ENCODE assay signal across 14 cellular contexts in the genomic region with DNA sequence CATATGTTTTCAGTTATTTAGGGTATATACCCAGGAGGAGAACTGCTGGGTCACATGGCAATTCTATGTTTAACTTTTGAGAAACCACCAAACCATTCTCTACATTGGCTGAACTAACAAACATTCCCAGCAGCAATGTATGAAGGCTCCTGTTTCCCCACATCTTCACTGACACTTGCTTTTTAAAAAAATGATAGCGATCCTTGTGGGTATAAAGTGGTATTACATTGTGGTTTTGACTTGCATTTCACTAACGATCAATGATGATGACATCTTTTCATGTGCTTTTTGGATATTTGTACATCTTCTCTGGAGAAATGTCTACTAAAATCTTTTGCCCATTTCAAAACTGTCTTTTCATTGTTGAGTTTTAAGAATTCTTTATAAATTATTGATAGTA. TPM values are rescaled to one million over a fixed set of nuclear protein-coding genes. Genes with fewer than 3 reads are reported as not detected.
DNase-seq lines count a peak whose midpoint lies in the region; ATAC-seq and TF ChIP-seq lines count a peak whose summit lies in the region.
"Had no signal": no experiment of that assay in that cellular context is flagged by ENCODE, and none has a peak within 500 bp of the region (broad histone marks: within the 10 kb centered on the region; RNA-seq: fewer than 3 reads in every experiment).

No MANE protein-coding gene starts in this region.

- no peak overlapping the region for H3K4me3 Mint-ChIP-seq in activated naive CD4-positive, alpha-beta T cell treated with anti-CD3 and anti-CD28 coated beads for 36 hours
- H3K4me3 Mint-ChIP-seq: activated T-cell treated with anti-CD3 and anti-CD28 coated beads, Interleukin-2, amount 50 U/mL, for 4 hours; central memory CD8-positive, alpha-beta T cell; stimulated activated memory B cell treated with anti-CD40 and anti-IgM and Interleukin-4, amounts not matched to agents 10 μg/mL and 1 μg/mL and 100 μg/mL, for 72 hours had no signal

- H3K27ac Mint-ChIP-seq in activated naive CD4-positive, alpha-beta T cell treated with anti-CD3 and anti-CD28 coated beads for 36 hours: peak overlapping the region; percentile 37
- H3K27ac Mint-ChIP-seq: stimulated activated memory B cell treated with anti-CD40 and anti-IgM and Interleukin-4, amounts not matched to agents 10 μg/mL and 1 μg/mL and 100 μg/mL, for 72 hours had no signal

- no peak overlapping the region for H3K27ac ChIP-seq in upper lobe of right lung

- H3K4me3 ChIP-seq in choroid plexus epithelial cell (ENCODE audit: low read depth, low read length): no peak overlapping the region
- no peak overlapping the region for H3K4me3 ChIP-seq in upper lobe of right lung

- H3K27me3 Mint-ChIP-seq in activated naive CD4-positive, alpha-beta T cell treated with anti-CD3 and anti-CD28 coated beads for 36 hours (ENCODE audit: low read depth): no peaks in the 10 kb centered on the region
- H3K27me3 Mint-ChIP-seq: central memory CD8-positive, alpha-beta T cell; stimulated activated memory B cell treated with anti-CD40 and anti-IgM and Interleukin-4, amounts not matched to agents 10 μg/mL and 1 μg/mL and 100 μg/mL, for 72 hours had no signal

- H3K27me3 ChIP-seq in upper lobe of right lung: no peaks in the 10 kb centered on the region

- no peak for DNase-seq in activated naive CD4-positive, alpha-beta T cell treated with anti-CD3 and anti-CD28 coated beads for 36 hours
- DNase-seq in activated naive CD4-positive, alpha-beta T cell treated with Interleukin-2 at 50 U/mL for 16 hours: no peak
- DNase-seq in NOMO-1 (lab: John Stamatoyannopoulos, UW; ENCODE audit: unreplicated experiment in 2 of 2): peak; percentile 25 to 67
- peak; percentile 17 for DNase-seq in choroid plexus epithelial cell (ENCODE audit: low read depth)
- DNase-seq in upper lobe of right lung: no peak
- no peak for DNase-seq in HuH-7 (ENCODE audit: low spot score)
- DNase-seq: activated T-cell treated with anti-CD3 and anti-CD28 coated beads, Interleukin-2, amount 50 U/mL, for 4 hours; NCI-H1436 treated with DMSO at 0.1 percent for 48 hours; NK-92 treated with Interleukin-12 subunit alpha and Interleukin-12 subunit beta, amount 100 ng/mL, for 24 hours; occipital lobe had no signal

- no peaks in the 10 kb centered on the region for H3K9me3 Mint-ChIP-seq in activated naive CD4-positive, alpha-beta T cell treated with anti-CD3 and anti-CD28 coated beads for 36 hours
- H3K9me3 Mint-ChIP-seq: activated T-cell treated with anti-CD3 and anti-CD28 coated beads, Interleukin-2, amount 50 U/mL, for 4 hours; central memory CD8-positive, alpha-beta T cell; stimulated activated memory B cell treated with anti-CD40 and anti-IgM and Interleukin-4, amounts not matched to agents 10 μg/mL and 1 μg/mL and 100 μg/mL, for 72 hours had no signal

- H3K9me3 ChIP-seq in upper lobe of right lung: no peaks in the 10 kb centered on the region

- peaks cover 20% of the 10 kb centered on the region for H3K36me3 Mint-ChIP-seq in activated naive CD4-positive, alpha-beta T cell treated with anti-CD3 and anti-CD28 coated beads for 36 hours (ENCODE audit: low read depth)

- peak; percentile 54 for ATAC-seq in upper lobe of right lung
- ATAC-seq in GM18867 (IDR thresholded peaks at IDR 0.05; ENCODE audit: unreplicated experiment): no peak
- ATAC-seq in esophagus mucosa: no peak
- ATAC-seq: activated T-cell treated with anti-CD3 and anti-CD28 coated beads, Interleukin-2, amount 50 U/mL, for 4 hours; stimulated activated memory B cell treated with anti-CD40 and anti-IgM and Interleukin-4, amounts not matched to agents 10 μg/mL and 1 μg/mL and 100 μg/mL, for 72 hours had no signal

- CTCF ChIA-PET in activated naive CD4-positive, alpha-beta T cell treated with anti-CD3 and anti-CD28 coated beads for 36 hours (lab: Charles Lee): interaction anchor here (0.5 to 1.1 kb wide), 5 partner anchors 15 to 194 kb away, joined by 3 to 5 read pairs (median 3); no protein-coding TSS in a partner anchor

- TF ChIP-seq CTCF in choroid plexus epithelial cell (conservative IDR thresholded peaks at IDR 0.05; ENCODE audit: low read depth, low read length): no peak
- TF ChIP-seq CTCF in upper lobe of right lung (IDR thresholded peaks at IDR 0.05): peak; percentile 44

- H3K4me1 ChIP-seq in upper lobe of right lung: no peaks in the 10 kb centered on the region

- peaks cover 17% of the 10 kb centered on the region for H3K36me3 ChIP-seq in upper lobe of right lung

- intact Hi-C loops in activated naive CD4-positive, alpha-beta T cell treated with anti-CD3 and anti-CD28 coated beads for 36 hours (cut with micrococcal nuclease): loop anchor here (10.0 kb wide), 1 partner anchor 400 kb away; no protein-coding TSS in a partner anchor
- intact Hi-C loops in upper lobe of right lung (cut with DNase I): no loop called here

- H3K4me1 Mint-ChIP-seq in activated naive CD4-positive, alpha-beta T cell treated with anti-CD3 and anti-CD28 coated beads for 36 hours (ENCODE audit: low read depth): peaks cover 34% of the 10 kb centered on the region
- H3K4me1 Mint-ChIP-seq: central memory CD8-positive, alpha-beta T cell had no signal

RNA-seq across cellular contexts. Expression of a gene that starts 51.2 kb away (rescaled TPM):
- 100 to 1,000 TPM; 127 to 128 TPM for total RNA-seq in activated naive CD4-positive, alpha-beta T cell treated with anti-CD3 and anti-CD28 coated beads for 36 hours
- total RNA-seq in upper lobe of right lung: 118 TPM
- 64.4 TPM for total RNA-seq in esophagus mucosa

RNA-seq across cellular contexts. Expression of a gene that starts 51.5 kb away (rescaled TPM):
- total RNA-seq in activated naive CD4-positive, alpha-beta T cell treated with anti-CD3 and anti-CD28 coated beads for 36 hours: 10 to 100 TPM; 61.6 to 68.5 TPM
- total RNA-seq in upper lobe of right lung (27.4 TPM), esophagus mucosa (23.5 TPM)

Comparison
In these comparisons a context has a peak if more than half of its experiments do, and no peak if none do; other contexts are left out.
1. DNase-seq: peak in NOMO-1 (2 of 2) and choroid plexus epithelial cell (single experiment); none in activated naive CD4-positive, alpha-beta T cell treated with anti-CD3 and anti-CD28 coated beads for 36 hours (single experiment), activated naive CD4-positive, alpha-beta T cell treated with Interleukin-2 at 50 U/mL for 16 hours (single experiment), upper lobe of right lung (single experiment) and HuH-7 (single experiment).